8 cellular contexts compared by ENCODE assay signal in the genomic region with DNA sequence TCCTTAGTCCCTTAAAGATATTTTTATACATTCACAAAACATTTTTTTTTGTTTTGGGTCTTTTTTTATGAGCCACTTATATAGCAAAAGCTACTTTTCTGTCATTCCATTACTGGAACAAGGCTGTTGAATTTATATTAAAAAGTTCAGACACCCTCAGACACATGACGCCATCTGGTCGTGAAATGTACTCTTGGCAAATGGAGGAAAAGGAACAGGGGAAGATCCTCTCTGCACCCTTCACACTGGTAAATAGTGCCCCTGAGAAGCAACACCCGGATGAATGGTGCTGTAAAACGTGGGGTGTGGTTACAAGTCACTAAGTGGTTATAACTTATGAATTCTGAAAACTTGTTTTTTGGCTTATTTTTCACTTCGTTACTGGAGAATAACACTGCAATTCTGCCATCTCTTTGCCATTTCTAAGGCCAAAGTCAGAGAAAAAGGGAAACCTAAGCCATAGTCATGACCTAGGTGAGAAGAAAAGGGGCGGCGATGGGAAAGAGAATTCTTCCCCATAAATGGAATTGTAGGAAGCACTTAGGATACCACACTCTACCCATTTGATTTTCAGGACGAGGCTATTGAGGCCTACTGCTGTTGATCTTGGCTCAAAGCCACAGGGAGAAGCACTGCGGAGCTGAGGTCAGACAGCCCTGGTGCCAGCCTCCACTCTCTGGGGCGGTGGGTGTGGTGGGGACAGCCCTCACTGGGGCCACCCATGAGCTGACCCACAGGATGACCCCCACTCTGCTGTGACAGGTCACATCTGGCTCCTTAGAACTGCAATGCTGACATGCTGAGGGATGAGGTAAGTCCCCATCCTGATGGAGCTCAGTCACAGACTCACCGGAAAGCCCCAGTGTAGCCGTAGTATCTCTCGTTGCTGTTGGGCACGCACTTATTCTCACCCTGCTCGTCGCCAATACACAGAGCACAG. TPM values are rescaled to one million over a fixed set of nuclear protein-coding genes. Genes with fewer than 3 reads are reported as not detected.
DNase-seq lines count a peak whose midpoint lies in the region; ATAC-seq and TF ChIP-seq lines count a peak whose summit lies in the region.

No MANE protein-coding gene starts in this region.

- no peaks in the 10 kb centered on the region for H3K27me3 ChIP-seq in neutrophil

- DNase-seq in SIG-M5 treated with dmso at 0.1 percent for 504 hours (lab: John Stamatoyannopoulos, UW; ENCODE audit: unreplicated experiment) (peak; percentile 39), SIG-M5 (lab: John Stamatoyannopoulos, UW) (no peak), NCI-H774 (lab: John Stamatoyannopoulos, UW) (peak; percentile 48), coronary artery (ENCODE audit: low spot score) (peak; percentile 58), A172 (ENCODE audit: low spot score) (no peak)

- no peaks in the 10 kb centered on the region for H3K9me3 ChIP-seq in neutrophil

- peaks cover 0 to 3% of the 10 kb centered on the region in 2 experiments for H3K4me1 ChIP-seq in neutrophil (ENCODE audit: control insufficient read depth in 1 of 2, insufficient read depth in 1 of 2, low read depth in 1 of 2, low read length in 1 of 2)

- H3K4me3 ChIP-seq in coronary artery (no peak overlapping the region), neutrophil (ENCODE audit: low read depth in 1 of 2, low read length in 1 of 2) (no peak overlapping the region)

- H3K27ac ChIP-seq in coronary artery, result no peak overlapping the region
- peak overlapping the region; percentile 88 for H3K27ac ChIP-seq in neutrophil

- TF ChIP-seq CTCF in coronary artery (IDR thresholded peaks at IDR 0.05), result no peak
- no peak for TF ChIP-seq CTCF in neutrophil (IDR thresholded peaks at IDR 0.05)

- ATAC-seq in HG03039 (IDR thresholded peaks at IDR 0.05; ENCODE audit: unreplicated experiment) (no peak), GM18909 (IDR thresholded peaks at IDR 0.05; ENCODE audit: poor library complexity, unreplicated experiment) (no peak)

- peaks cover 83% of the 10 kb centered on the region for H3K36me3 ChIP-seq in neutrophil

RNA-seq across cellular contexts. Expression of gene LTF, which starts 21.8 kb away (rescaled TPM):
- not detected in 2 replicates for total RNA-seq in A172 (2014; rRNA removed; shearing (Covaris generic))

RNA-seq across cellular contexts. Expression of gene CCRL2, which starts 35.8 kb away (rescaled TPM):
- 0.72 TPM in 1 of 2 replicates, not detected in the other for total RNA-seq in A172 (2014; rRNA removed; shearing (Covaris generic))

RNA-seq across cellular contexts. Expression of gene RTP3, which starts 54.9 kb away (rescaled TPM):
- not detected in 2 replicates for total RNA-seq in A172 (2014; rRNA removed; shearing (Covaris generic))

Comparison
In these comparisons a context has a peak if more than half of its experiments do, and no peak if none do; other contexts are left out.
1. DNase-seq: peak in SIG-M5 treated with dmso at 0.1 percent for 504 hours (single experiment), NCI-H774 (single experiment) and coronary artery (single experiment); none in SIG-M5 (single experiment) and A172 (single experiment).